1 cellular context compared by ENCODE assay signal in the genomic region with DNA sequence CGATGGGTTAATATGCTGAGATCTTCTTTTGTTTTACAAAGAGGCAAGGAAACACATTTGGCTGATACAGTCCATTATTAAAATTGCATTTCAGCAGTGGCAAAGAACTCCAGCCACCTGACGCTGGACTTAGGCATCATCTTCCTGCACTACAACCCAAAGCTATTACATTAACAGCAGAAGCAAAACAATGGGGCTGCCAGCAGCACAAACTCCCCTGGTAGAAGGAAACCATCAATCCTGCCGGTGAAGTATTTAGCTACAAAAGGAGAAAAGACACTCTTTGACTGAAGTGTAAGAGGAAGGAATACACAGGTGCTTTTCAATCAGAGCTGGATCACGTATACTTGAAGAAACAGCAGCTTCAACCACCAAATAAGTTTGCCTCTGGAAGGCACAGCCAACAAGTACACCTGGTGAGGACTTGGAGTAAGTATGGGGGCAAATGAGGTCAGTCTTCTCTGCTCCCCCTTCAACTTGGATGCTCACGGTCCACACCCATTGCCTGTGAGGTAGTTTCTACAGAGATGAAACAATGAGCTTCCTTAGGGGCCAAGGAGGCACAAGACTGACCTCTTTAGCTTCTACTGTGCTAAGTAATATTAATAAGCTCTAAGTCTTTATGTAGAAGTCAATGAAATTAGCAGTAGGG.
TF ChIP-seq lines count a peak whose summit lies in the region.

No MANE protein-coding gene starts in this region.

TF ChIP-seq in neural cell, 6 proteins besides CTCF, POLR2A, EP300 and RAD21:
- TF ChIP-seq, protein P1, sequence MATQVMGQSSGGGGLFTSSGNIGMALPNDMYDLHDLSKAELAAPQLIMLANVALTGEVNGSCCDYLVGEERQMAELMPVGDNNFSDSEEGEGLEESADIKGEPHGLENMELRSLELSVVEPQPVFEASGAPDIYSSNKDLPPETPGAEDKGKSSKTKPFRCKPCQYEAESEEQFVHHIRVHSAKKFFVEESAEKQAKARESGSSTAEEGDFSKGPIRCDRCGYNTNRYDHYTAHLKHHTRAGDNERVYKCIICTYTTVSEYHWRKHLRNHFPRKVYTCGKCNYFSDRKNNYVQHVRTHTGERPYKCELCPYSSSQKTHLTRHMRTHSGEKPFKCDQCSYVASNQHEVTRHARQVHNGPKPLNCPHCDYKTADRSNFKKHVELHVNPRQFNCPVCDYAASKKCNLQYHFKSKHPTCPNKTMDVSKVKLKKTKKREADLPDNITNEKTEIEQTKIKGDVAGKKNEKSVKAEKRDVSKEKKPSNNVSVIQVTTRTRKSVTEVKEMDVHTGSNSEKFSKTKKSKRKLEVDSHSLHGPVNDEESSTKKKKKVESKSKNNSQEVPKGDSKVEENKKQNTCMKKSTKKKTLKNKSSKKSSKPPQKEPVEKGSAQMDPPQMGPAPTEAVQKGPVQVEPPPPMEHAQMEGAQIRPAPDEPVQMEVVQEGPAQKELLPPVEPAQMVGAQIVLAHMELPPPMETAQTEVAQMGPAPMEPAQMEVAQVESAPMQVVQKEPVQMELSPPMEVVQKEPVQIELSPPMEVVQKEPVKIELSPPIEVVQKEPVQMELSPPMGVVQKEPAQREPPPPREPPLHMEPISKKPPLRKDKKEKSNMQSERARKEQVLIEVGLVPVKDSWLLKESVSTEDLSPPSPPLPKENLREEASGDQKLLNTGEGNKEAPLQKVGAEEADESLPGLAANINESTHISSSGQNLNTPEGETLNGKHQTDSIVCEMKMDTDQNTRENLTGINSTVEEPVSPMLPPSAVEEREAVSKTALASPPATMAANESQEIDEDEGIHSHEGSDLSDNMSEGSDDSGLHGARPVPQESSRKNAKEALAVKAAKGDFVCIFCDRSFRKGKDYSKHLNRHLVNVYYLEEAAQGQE (IDR thresholded peaks at IDR 0.05; ENCODE audit: borderline replicate concordance): no peak
- TF ChIP-seq EZH2 (IDR thresholded peaks at IDR 0.05; ENCODE audit: borderline replicate concordance, insufficient read depth, low read length, poor library complexity, severe bottlenecking) (no peak), MXI1 (conservative IDR thresholded peaks at IDR 0.05; ENCODE audit: poor library complexity, severe bottlenecking) (no peak), POLR2AphosphoS5 (IDR thresholded peaks at IDR 0.05) (no peak), SMC3 (conservative IDR thresholded peaks at IDR 0.05; ENCODE audit: poor library complexity) (no peak), TAF1 (IDR thresholded peaks at IDR 0.05; ENCODE audit: low read depth) (no peak)
